Comparison of ENCODE assay signal across 8 cellular contexts in the genomic region with DNA sequence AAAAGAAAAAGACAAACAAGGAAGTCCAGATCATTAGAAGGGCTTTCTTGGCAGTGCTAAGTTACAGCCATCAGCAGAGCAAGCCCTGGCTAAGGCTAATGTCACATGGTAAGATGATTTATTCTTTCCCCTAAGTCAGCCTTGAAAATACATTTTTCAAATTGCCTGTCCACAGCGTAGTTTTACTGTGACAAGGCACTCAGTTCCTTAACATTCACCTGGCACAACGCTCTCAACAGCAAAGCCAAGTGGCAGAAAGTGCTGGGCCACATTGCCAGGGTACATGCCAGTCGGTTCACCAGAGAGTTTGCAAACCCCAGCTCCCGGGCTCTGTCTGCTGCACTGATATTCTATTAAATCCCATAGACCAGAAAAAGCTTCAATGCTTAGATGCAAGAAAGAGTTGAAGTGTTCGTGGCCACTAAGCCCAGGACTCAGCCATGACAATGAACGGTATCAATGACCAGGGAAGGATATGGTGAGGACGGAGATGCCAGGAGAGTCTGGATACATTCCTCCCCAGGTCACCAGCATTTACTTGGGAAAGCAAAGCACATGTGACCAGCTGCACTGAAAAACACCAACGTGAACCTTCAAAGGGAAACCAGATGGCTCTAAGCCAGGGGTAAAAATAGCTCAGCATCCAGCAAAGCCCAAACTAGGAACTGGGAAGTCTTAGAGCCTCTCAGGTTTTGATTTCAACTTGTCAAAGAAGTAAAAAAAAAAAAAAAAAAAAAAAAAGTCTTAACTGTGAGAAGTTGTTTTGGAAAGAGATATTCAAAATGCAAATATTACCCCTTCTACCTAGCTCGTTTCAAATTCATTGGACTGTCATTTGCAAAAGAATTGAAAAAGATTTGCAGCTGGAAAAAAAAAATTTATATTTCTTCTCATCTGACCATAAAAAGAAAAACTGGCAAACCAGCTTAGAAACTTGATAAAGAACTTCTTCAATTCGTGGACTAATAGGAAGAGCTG. TPM values are rescaled to one million over a fixed set of nuclear protein-coding genes. Genes with fewer than 3 reads are reported as not detected.
DNase-seq lines count a peak whose midpoint lies in the region; ATAC-seq and TF ChIP-seq lines count a peak whose summit lies in the region.

No MANE protein-coding gene starts in this region.

- intact Hi-C loops in heart left ventricle (cut with DNase I) = loop anchor here in 2 of 10 donors (1.0 to 2.0 kb wide), 2 partner anchors 24 kb away; partner anchors contain the start of gene MPP7 (in 2 of the 2)
- intact Hi-C loops in prostate gland (cut with DNase I) = no loop called here
- intact Hi-C loops in testis (cut with DNase I; ENCODE audit: low total_unique reads) = no loop called here

- H3K36me3 Mint-ChIP-seq in activated naive CD8-positive, alpha-beta T cell treated with anti-CD3 and anti-CD28 coated beads, Interleukin-2, amount 10 ng/mL, durations not matched to agents 7 days and 5 days = peaks cover 12% of the 10 kb centered on the region

- POLR2A ChIA-PET in activated naive CD8-positive, alpha-beta T cell treated with anti-CD3 and anti-CD28 coated beads, Interleukin-2, amount 10 ng/mL, durations not matched to agents 7 days and 5 days (lab: Charles Lee) = interaction anchor here (0.6 to 1.9 kb wide), 6 partner anchors 8 to 1092 kb away, joined by 3 to 10 read pairs (median 3); partner anchors contain the start of gene MPP7

- peak overlapping the region; percentile 48 to 93 (median 84) for H3K27ac ChIP-seq in heart left ventricle
- H3K27ac ChIP-seq in prostate gland = peak overlapping the region; percentile 62 to 66
- H3K27ac ChIP-seq in testis = no peak overlapping the region

- no peak for TF ChIP-seq POLR2A in heart left ventricle (IDR thresholded peaks at IDR 0.05)
- TF ChIP-seq POLR2A in prostate gland (IDR thresholded peaks at IDR 0.05) = no peak
- TF ChIP-seq POLR2A in testis (IDR thresholded peaks at IDR 0.05) = no peak

- peaks cover 27% of the 10 kb centered on the region for H3K4me1 Mint-ChIP-seq in activated naive CD8-positive, alpha-beta T cell treated with anti-CD3 and anti-CD28 coated beads, Interleukin-2, amount 10 ng/mL, durations not matched to agents 7 days and 5 days

- no peaks in the 10 kb centered on the region for H3K9me3 ChIP-seq in heart left ventricle
- no peaks in the 10 kb centered on the region for H3K9me3 ChIP-seq in prostate gland
- no peaks in the 10 kb centered on the region for H3K9me3 ChIP-seq in testis

- H3K4me1 ChIP-seq in heart left ventricle (peaks cover 0 to 31% (median 19%) of the 10 kb centered on the region in 12 donors), prostate gland (replicated peaks) (no peaks in the 10 kb centered on the region), testis (no peaks in the 10 kb centered on the region)

- H3K4me3 ChIP-seq in heart left ventricle (peak overlapping the region in 8 of 12 donors; percentile 3 to 33 (median 15)), prostate gland (no peak overlapping the region), testis (no peak overlapping the region)

- 11 to 18% (median 12%) methylated on average over 10 of the region's 10 CpGs for WGBS in heart left ventricle, 4 donors
- 6% methylated on average over 10 of the region's 10 CpGs for WGBS in prostate gland
- WGBS in testis, 2 donors = 36 to 51% methylated on average over 10 of the region's 10 CpGs

- no peaks in the 10 kb centered on the region for H3K27me3 Mint-ChIP-seq in activated naive CD8-positive, alpha-beta T cell treated with anti-CD3 and anti-CD28 coated beads, Interleukin-2, amount 10 ng/mL, durations not matched to agents 7 days and 5 days

- DNase-seq in EH (ENCODE audit: low read depth) (peak; percentile 60), heart left ventricle (peak in 4 of 5 donors; percentile 57 to 74 (median 63)), prostate gland (ENCODE audit: low spot score) (peak; percentile 74), KG1 (lab: John Stamatoyannopoulos, UW) (no peak), testis (no peak), NCI-H2029 treated with DMSO at 0.1 percent for 48 hours (lab: John Stamatoyannopoulos, UW) (no peak)
- no peak for DNase-seq in activated naive CD8-positive, alpha-beta T cell treated with anti-CD3 and anti-CD28 coated beads, Interleukin-2, amount 10 ng/mL, durations not matched to agents 7 days and 5 days

- H3K27me3 ChIP-seq in heart left ventricle (no peaks in the 10 kb centered on the region), prostate gland (replicated peaks; ENCODE audit: insufficient read depth) (no peaks in the 10 kb centered on the region), testis (no peaks in the 10 kb centered on the region)

- H3K9me3 Mint-ChIP-seq in activated naive CD8-positive, alpha-beta T cell treated with anti-CD3 and anti-CD28 coated beads, Interleukin-2, amount 10 ng/mL, durations not matched to agents 7 days and 5 days = no peaks in the 10 kb centered on the region

- TF ChIP-seq CTCF in heart left ventricle (IDR thresholded peaks at IDR 0.05) (no peak), prostate gland (IDR thresholded peaks at IDR 0.05) (no peak), testis (IDR thresholded peaks at IDR 0.05) (no peak)

- peak overlapping the region; percentile 67 for H3K27ac Mint-ChIP-seq in activated naive CD8-positive, alpha-beta T cell treated with anti-CD3 and anti-CD28 coated beads, Interleukin-2, amount 10 ng/mL, durations not matched to agents 7 days and 5 days

- H3K4me3 Mint-ChIP-seq in activated naive CD8-positive, alpha-beta T cell treated with anti-CD3 and anti-CD28 coated beads, Interleukin-2, amount 10 ng/mL, durations not matched to agents 7 days and 5 days = peak overlapping the region; percentile 39

- H3K36me3 ChIP-seq in heart left ventricle = no peaks in the 10 kb centered on the region
- H3K36me3 ChIP-seq in prostate gland = no peaks in the 10 kb centered on the region
- no peaks in the 10 kb centered on the region for H3K36me3 ChIP-seq in testis (ENCODE audit: low read depth, missing control alignments)

- peak; percentile 23 for ATAC-seq in activated naive CD8-positive, alpha-beta T cell treated with anti-CD3 and anti-CD28 coated beads, Interleukin-2, amount 10 ng/mL, durations not matched to agents 7 days and 5 days (ENCODE audit: low read depth)
- ATAC-seq in heart left ventricle = peak; percentile 84 to 93 (median 90)
- ATAC-seq in GM21526 (IDR thresholded peaks at IDR 0.05; ENCODE audit: low FRiP score, unreplicated experiment) = no peak

RNA-seq across cellular contexts. Expression of gene MPP7, which starts 23.9 kb away (rescaled TPM):
- 10 to 100 TPM; 23.4 to 24.2 TPM for total RNA-seq in activated naive CD8-positive, alpha-beta T cell treated with anti-CD3 and anti-CD28 coated beads, Interleukin-2, amount 10 ng/mL, durations not matched to agents 7 days and 5 days
- total RNA-seq in heart left ventricle (10 to 100 TPM in 8 of 9 donors, 1 to 10 TPM in 1; 8.9 to 18.6 (median 15.5) TPM), prostate gland (10 to 100 TPM; 10.1 to 16.1 TPM), testis (10 to 100 TPM in 1 of 2 donors, 1 to 10 TPM in 1; 9.7 to 10.8 TPM)
- polyA plus RNA-seq in heart left ventricle (1 to 10 TPM; 3.1 to 6.3 TPM), testis (ENCODE audit: insufficient read depth, low read depth, low replicate concordance) (22.7 TPM)

Comparison
In these comparisons a context has a peak if more than half of its experiments do, and no peak if none do; other contexts are left out.
1. DNase-seq: peak in EH (single experiment), heart left ventricle (4 of 5) and prostate gland (single experiment); none in activated naive CD8-positive, alpha-beta T cell treated with anti-CD3 and anti-CD28 coated beads, Interleukin-2, amount 10 ng/mL, durations not matched to agents 7 days and 5 days (single experiment), KG1 (single experiment), testis (single experiment) and NCI-H2029 treated with DMSO at 0.1 percent for 48 hours (single experiment).
2. H3K27ac ChIP-seq: peak in heart left ventricle (12 of 12) and prostate gland (2 of 2); none in testis (0 of 2).
3. H3K4me3 ChIP-seq: peak in heart left ventricle (8 of 12); none in prostate gland (0 of 2) and testis (0 of 2).